1 cellular context compared by ENCODE assay signal in genomic region chr11:85755285-85755684, GRCh38.
TF ChIP-seq lines count a peak whose summit lies in the region.

No MANE protein-coding gene starts in this region.

TF ChIP-seq in H1, 55 proteins besides CTCF, POLR2A, EP300 and RAD21:
- TF ChIP-seq POLR2AphosphoS5 (IDR thresholded peaks at IDR 0.05; ENCODE audit: low read depth, low read length) (no peak), SIN3A (conservative IDR thresholded peaks at IDR 0.05 in 1 of 2, IDR thresholded peaks at IDR 0.05 in 1 of 2; ENCODE audit: low read depth in 1 of 2, low read length in 2 of 2) (no peak), GABPA (IDR thresholded peaks at IDR 0.05; ENCODE audit: borderline replicate concordance, insufficient read depth, low read length) (no peak), SAP30 (IDR thresholded peaks at IDR 0.05; ENCODE audit: insufficient read depth, insufficient replicate concordance, low read length) (no peak), KDM4A (IDR thresholded peaks at IDR 0.05; ENCODE audit: low read depth, low read length, severe bottlenecking) (no peak), YY1 (IDR thresholded peaks at IDR 0.05; ENCODE audit: low read depth, low read length) (no peak)
TF ChIP-seq in H1: peak in this region for 0.
